8 cellular contexts compared by ENCODE assay signal in genomic region chr7:102479982-102480637, GRCh38. TPM values are rescaled to one million over a fixed set of nuclear protein-coding genes. Genes with fewer than 3 reads are reported as not detected.
DNase-seq lines count a peak whose midpoint lies in the region; ATAC-seq and TF ChIP-seq lines count a peak whose summit lies in the region.
"Not testable (repeated sequence)": the region's sequence is repeated elsewhere in the genome, so short reads cannot be mapped to it uniquely, and the experiment has no call there.

No MANE protein-coding gene starts in this region.

- H3K36me3 Mint-ChIP-seq in activated naive CD4-positive, alpha-beta T cell treated with anti-CD3 and anti-CD28 coated beads, Interleukin-2, amount 10 ng/mL, durations not matched to agents 7 days and 5 days; endothelial cell (ENCODE audit: low read depth, unreplicated experiment): not testable (repeated sequence)

- not testable (repeated sequence) for H3K79me2 ChIP-seq in hepatocyte

- not testable (repeated sequence) for H3K36me3 ChIP-seq in hepatocyte (replicated peaks; ENCODE audit: insufficient read depth, low read depth)

- not testable (repeated sequence) for H3K9me2 ChIP-seq in hepatocyte (replicated peaks; ENCODE audit: insufficient read depth)

- not testable (repeated sequence) for H3K4me2 ChIP-seq in hepatocyte

- POLR2A ChIA-PET in AG04450 (lab: Yijun Ruan, JAX) = not testable (repeated sequence)

- H3K9me3 ChIP-seq in AG04450 (ENCODE audit: control insufficient read depth, insufficient read depth, low read length); hepatocyte (ENCODE audit: low read depth): not testable (repeated sequence)

- not testable (repeated sequence) for H3K4me3 ChIP-seq in AG04450 (ENCODE audit: low read depth, low read length); HFF-Myc (replicated peaks; ENCODE audit: low read depth, low read length); WI38 (ENCODE audit: low read depth, low read length); hepatocyte

- H3K4me1 Mint-ChIP-seq in activated naive CD4-positive, alpha-beta T cell treated with anti-CD3 and anti-CD28 coated beads, Interleukin-2, amount 10 ng/mL, durations not matched to agents 7 days and 5 days; endothelial cell (ENCODE audit: unreplicated experiment); stimulated activated naive CD8-positive, alpha-beta T cell treated with anti-CD3 and anti-CD28 coated beads, Interleukin-15, amount 100 ng/mL, for 72 hours: not testable (repeated sequence)

- CTCF ChIA-PET in AG04450 (lab: Charles Lee) = interaction anchor here (1.1 kb wide), 1 partner anchor 30 kb away, joined by 3 read pairs; no protein-coding TSS in a partner anchor
- CTCF ChIA-PET in activated naive CD4-positive, alpha-beta T cell treated with anti-CD3 and anti-CD28 coated beads, Interleukin-2, amount 10 ng/mL, durations not matched to agents 7 days and 5 days (lab: Charles Lee) = not testable (repeated sequence)

- not testable (repeated sequence) for H3K4me1 ChIP-seq in hepatocyte (ENCODE audit: insufficient read depth)

- not testable (repeated sequence) for H3K9me3 Mint-ChIP-seq in activated naive CD4-positive, alpha-beta T cell treated with anti-CD3 and anti-CD28 coated beads, Interleukin-2, amount 10 ng/mL, durations not matched to agents 7 days and 5 days; endothelial cell (ENCODE audit: unreplicated experiment); stimulated activated naive CD8-positive, alpha-beta T cell treated with anti-CD3 and anti-CD28 coated beads, Interleukin-15, amount 100 ng/mL, for 72 hours

- not testable (repeated sequence) for H3K27me3 ChIP-seq in AG04450 (ENCODE audit: control insufficient read depth, insufficient read depth, low read length); hepatocyte

- not testable (repeated sequence) for H3K4me3 Mint-ChIP-seq in activated naive CD4-positive, alpha-beta T cell treated with anti-CD3 and anti-CD28 coated beads, Interleukin-2, amount 10 ng/mL, durations not matched to agents 7 days and 5 days; endothelial cell (ENCODE audit: unreplicated experiment)
- peak overlapping the region in 1 of 2 donors; percentile 16 for H3K4me3 Mint-ChIP-seq in stimulated activated naive CD8-positive, alpha-beta T cell treated with anti-CD3 and anti-CD28 coated beads, Interleukin-15, amount 100 ng/mL, for 72 hours

- H3K27ac Mint-ChIP-seq in activated naive CD4-positive, alpha-beta T cell treated with anti-CD3 and anti-CD28 coated beads, Interleukin-2, amount 10 ng/mL, durations not matched to agents 7 days and 5 days; endothelial cell (ENCODE audit: unreplicated experiment): not testable (repeated sequence)
- peak overlapping the region in 1 of 2 donors; percentile 58 for H3K27ac Mint-ChIP-seq in stimulated activated naive CD8-positive, alpha-beta T cell treated with anti-CD3 and anti-CD28 coated beads, Interleukin-15, amount 100 ng/mL, for 72 hours

- WGBS in hepatocyte (ENCODE audit: low lambda C conversion rate, missing lambda C conversion rate) = 7% methylated on average over 8 of the region's 11 CpGs

- DNase-seq in AG04450 (ENCODE audit: low read depth, low spot score); HFF-Myc (ENCODE audit: extremely low read depth, low read depth); hepatocyte (ENCODE audit: low spot score): not testable (repeated sequence)
- peak; percentile 64 for DNase-seq in activated naive CD4-positive, alpha-beta T cell treated with anti-CD3 and anti-CD28 coated beads, Interleukin-2, amount 10 ng/mL, durations not matched to agents 7 days and 5 days
- DNase-seq in endothelial cell (ENCODE audit: low spot score) (peak; percentile 70), omental fat pad (ENCODE audit: low spot score) (peak; percentile 22)
- peak; percentile 35 to 56 for DNase-seq in stimulated activated naive CD8-positive, alpha-beta T cell treated with anti-CD3 and anti-CD28 coated beads, Interleukin-15, amount 100 ng/mL, for 72 hours

- TF ChIP-seq CTCF in AG04450 (IDR thresholded peaks at IDR 0.05; ENCODE audit: low read depth, low read length) (peak; percentile 51), HFF-Myc (IDR thresholded peaks at IDR 0.05; ENCODE audit: low read depth, low read length, missing control alignments) (peak; percentile 7), WI38 (IDR thresholded peaks at IDR 0.05; ENCODE audit: low read depth, low read length) (peak; percentile 32), endothelial cell (IDR thresholded peaks at IDR 0.05; ENCODE audit: unreplicated experiment) (peak; percentile 18), hepatocyte (IDR thresholded peaks at IDR 0.05; ENCODE audit: poor library complexity) (peak; percentile 28), omental fat pad (IDR thresholded peaks at IDR 0.05) (peak in 1 of 3 donors; percentile 18)

- not testable (repeated sequence) for ATAC-seq in omental fat pad (ENCODE audit: low FRiP score); stimulated activated naive CD8-positive, alpha-beta T cell treated with anti-CD3 and anti-CD28 coated beads, Interleukin-15, amount 100 ng/mL, for 72 hours

- H3K27ac ChIP-seq in AG04450 (ENCODE audit: low read depth, low read length); hepatocyte: not testable (repeated sequence)

- H4K20me1 ChIP-seq in hepatocyte (ENCODE audit: insufficient read depth, poor library complexity, severe bottlenecking) = not testable (repeated sequence)

- not testable (repeated sequence) for H3K27me3 Mint-ChIP-seq in activated naive CD4-positive, alpha-beta T cell treated with anti-CD3 and anti-CD28 coated beads, Interleukin-2, amount 10 ng/mL, durations not matched to agents 7 days and 5 days; endothelial cell (ENCODE audit: unreplicated experiment); stimulated activated naive CD8-positive, alpha-beta T cell treated with anti-CD3 and anti-CD28 coated beads, Interleukin-15, amount 100 ng/mL, for 72 hours

- not testable (repeated sequence) for H2AFZ ChIP-seq in hepatocyte

RNA-seq across cellular contexts. Expression of gene POLR2J, which starts 1.4 kb away (rescaled TPM):
- polyA plus RNA-seq in AG04450 (2011; rRNA removed) (44.8 and 55.3 TPM in 2 replicates), hepatocyte (77.4 and 83.2 TPM in 2 replicates)
- 20.4 and 24.0 TPM in 2 replicates for polyA minus RNA-seq in AG04450 (2011; rRNA and poly(A)+ RNA removed)
- total RNA-seq in endothelial cell (ENCODE audit: unreplicated experiment) (48.1 TPM), hepatocyte (16.3 and 22.4 TPM in 2 replicates), omental fat pad (10 to 100 TPM; 15.4 to 26.6 (median 18.3) TPM)

RNA-seq across cellular contexts. Expression of gene LRWD1, which starts 15.3 kb away (rescaled TPM):
- polyA plus RNA-seq in AG04450 (2011; rRNA removed) (9.2 and 12.2 TPM in 2 replicates), hepatocyte (17.8 and 18.3 TPM in 2 replicates)
- 10.1 and 15.6 TPM in 2 replicates for polyA minus RNA-seq in AG04450 (2011; rRNA and poly(A)+ RNA removed)
- total RNA-seq in endothelial cell (ENCODE audit: unreplicated experiment) (30.3 TPM), hepatocyte (16.0 and 19.0 TPM in 2 replicates), omental fat pad (10 to 100 TPM in 3 of 4 donors, 1 to 10 TPM in 1; 9.8 to 19.3 (median 11.4) TPM)

RNA-seq across cellular contexts. Expression of gene ALKBH4, which starts 15.4 kb away (rescaled TPM):
- polyA plus RNA-seq in AG04450 (2011; rRNA removed) = 4.3 and 5.6 TPM in 2 replicates
- 1.9 and 3.4 TPM in 2 replicates for polyA minus RNA-seq in AG04450 (2011; rRNA and poly(A)+ RNA removed)
- total RNA-seq in endothelial cell (ENCODE audit: unreplicated experiment) = 11.5 TPM
- 10.1 and 13.3 TPM in 2 replicates for total RNA-seq in hepatocyte
- 15.8 TPM in 2 replicates for polyA plus RNA-seq in hepatocyte
- total RNA-seq in omental fat pad = 10 to 100 TPM in 2 of 4 donors, 1 to 10 TPM in 2; 7.9 to 12.6 (median 9.7) TPM

RNA-seq across cellular contexts. Expression of gene RASA4B, which starts 37.5 kb away (rescaled TPM):
- polyA plus RNA-seq in AG04450 (2011; rRNA removed) = 4.0 and 5.2 TPM in 2 replicates
- 5.2 and 6.0 TPM in 2 replicates for polyA minus RNA-seq in AG04450 (2011; rRNA and poly(A)+ RNA removed)
- total RNA-seq in endothelial cell (ENCODE audit: unreplicated experiment) = 6.2 TPM
- total RNA-seq in hepatocyte = 0.52 and 3.2 TPM in 2 replicates
- 7.3 and 9.3 TPM in 2 replicates for polyA plus RNA-seq in hepatocyte
- total RNA-seq in omental fat pad = 1 to 10 TPM; 5.0 to 9.1 (median 6.7) TPM

RNA-seq across cellular contexts. Expression of gene ORAI2, which starts 46.7 kb away (rescaled TPM):
- polyA plus RNA-seq in AG04450 (2011; rRNA removed) = 27.8 and 41.9 TPM in 2 replicates
- 28.4 and 57.1 TPM in 2 replicates for polyA minus RNA-seq in AG04450 (2011; rRNA and poly(A)+ RNA removed)
- total RNA-seq in endothelial cell (ENCODE audit: unreplicated experiment) = 39.3 TPM
- 25.9 and 33.6 TPM in 2 replicates for total RNA-seq in hepatocyte
- polyA plus RNA-seq in hepatocyte = 32.3 and 41.9 TPM in 2 replicates
- total RNA-seq in omental fat pad = 10 to 100 TPM; 11.4 to 31.6 (median 26.6) TPM
